8 cellular contexts compared by ENCODE assay signal in genomic region chr12:75334384-75335030, GRCh38. TPM values are rescaled to one million over a fixed set of nuclear protein-coding genes. Genes with fewer than 3 reads are reported as not detected.
DNase-seq lines count a peak whose midpoint lies in the region; ATAC-seq, FAIRE-seq and TF ChIP-seq lines count a peak whose summit lies in the region.

GLIPR1L1 (plus strand) TSS chr12:75334670; CDS start chr12:75334729, 59 bp downstream.

- H3K9ac ChIP-seq in K562 (ENCODE audit: insufficient read depth in 1 of 2, low read depth in 2 of 2, low read length in 2 of 2) = no peak within 1 kb of the TSS

- peak; percentile 47 to 69 for TF ChIP-seq RAD21 in K562 (CRISPR knock-in tag; conservative IDR thresholded peaks at IDR 0.05 in 1 of 2, IDR thresholded peaks at IDR 0.05 in 1 of 2)

- BruUV-seq in K562 (replicated peaks; lab: Mats Ljungman, UMichigan) = no TSS peak

- H3K9me1 ChIP-seq in K562 (ENCODE audit: control insufficient read depth, insufficient read depth, low read length) = no peaks in the 10 kb centered on the region

- 0 out of 2 replicates have a peak within 1 kb of the TSS, but pooled peaks have one; percentile 12 for H2AFZ ChIP-seq in K562 (ENCODE audit: low read depth, low read length)

- TF ChIP-seq POLR2A in K562 (conservative IDR thresholded peaks at IDR 0.05) (no peak), sigmoid colon (IDR thresholded peaks at IDR 0.05) (no peak)

- peak; percentile 77 for ATAC-seq in K562

- H3K4me2 ChIP-seq in K562 (ENCODE audit: insufficient read depth, low read length) = peak within 1 kb of the TSS; percentile 13; the same call in 1 of the 2 replicates

- CTCF ChIA-PET in K562 (lab: Yijun Ruan, JAX; ENCODE audit: low intra/inter-chr PET ratio) = interaction anchor here (0.6 to 0.9 kb wide), 2 partner anchors 13 to 171 kb away, joined by 3 to 5 read pairs; no protein-coding TSS in a partner anchor

- H3K79me2 ChIP-seq in K562 (ENCODE audit: control insufficient read depth, insufficient read depth, low read length) = no peaks in the 10 kb centered on the region

- in situ Hi-C loops in K562 (cut with MboI) = loop anchor here (10.0 to 25.0 kb wide), 2 partner anchors 150 to 703 kb away; partner anchors contain the start of genes GLIPR1 and PHLDA1

- H3K4me1 ChIP-seq in K562 (replicated peaks in 1 of 2; ENCODE audit: control insufficient read depth in 2 of 2, insufficient read depth in 2 of 2, low read length in 2 of 2) = peaks cover 0 to 10% of the 10 kb centered on the region in 2 experiments; a peak in 2 of 5 replicates
- peaks cover 0 to 13% (median 6%) of the 10 kb centered on the region in 4 donors for H3K4me1 ChIP-seq in sigmoid colon

- no peaks in the 10 kb centered on the region for H4K20me1 ChIP-seq in K562 (replicated peaks; ENCODE audit: control insufficient read depth, insufficient read depth, low read length)

- H3K4me3 ChIP-seq in GM12865 (ENCODE audit: low read depth, low read length) = peak within 1 kb of the TSS; percentile 47
- peak within 1 kb of the TSS; percentile 40 for H3K4me3 ChIP-seq in H7 (ENCODE audit: insufficient read depth, low read depth, low read length)
- H3K4me3 ChIP-seq in K562 = no peak within 1 kb of the TSS
- H3K4me3 ChIP-seq in sigmoid colon = peak within 1 kb of the TSS; percentile 5 to 51 (median 40)

- DNase-seq in GM12865 (ENCODE audit: low read depth) (peak; percentile 91), H7 (peak; percentile 75), LoVo (ENCODE audit: low spot score) (peak; percentile 37), T-helper 9 cell (peak; percentile 77), K562 (ENCODE audit: extremely low read depth in 1 of 4, low spot score in 3 of 4) (peak; percentile 26 to 79 (median 32)), iPS DF 19.7 (ENCODE audit: low read depth, low spot score) (peak; percentile 93), sigmoid colon (peak; percentile 93), NCI-H1930 (lab: John Stamatoyannopoulos, UW) (no peak)

- peak; percentile 80 for FAIRE-seq in K562 (lab: Jason Lieb, UNC)

- 30% methylated on average over 16 of the region's 23 CpGs for WGBS in K562 (ENCODE audit: insufficient coverage, low coverage, missing lambda C conversion rate)
- whole genome bisulfite sequencing in sigmoid colon, 2 donors = 5 to 20% methylated on average over 23 of the region's 23 CpGs

- peak; percentile 84 for TF ChIP-seq CTCF in GM12865 (IDR thresholded peaks at IDR 0.05; ENCODE audit: insufficient read depth, low read depth, low read length, missing control alignments)
- TF ChIP-seq CTCF in K562 (IDR thresholded peaks at IDR 0.05 in 2 of 3, conservative IDR thresholded peaks at IDR 0.05 in 1 of 3; ENCODE audit: insufficient read depth in 2 of 3, low read depth in 1 of 3, low read length in 3 of 3) = peak; percentile 72 to 81 (median 76)
- peak; percentile 59 to 95 (median 84) for TF ChIP-seq CTCF in sigmoid colon (IDR thresholded peaks at IDR 0.05)

- intact Hi-C loops in K562 (cut with micrococcal nuclease) (loop anchor here (5.0 kb wide), 1 partner anchor 148 kb away; the partner anchor contains the start of gene GLIPR1), sigmoid colon (cut with DNase I) (loop anchor here (1.0 to 10.0 kb wide), 4 partner anchors 58 to 700 kb away; partner anchors contain the start of genes GLIPR1, GLIPR1L2, KRR1 and PHLDA1)

- H3K27me3 ChIP-seq in H7 (ENCODE audit: control insufficient read depth, insufficient read depth, low read length) (no peaks in the 10 kb centered on the region), K562 (ENCODE audit: control insufficient read depth in 2 of 2, insufficient read depth in 2 of 2, low read length in 2 of 2) (no peaks in the 10 kb centered on the region), sigmoid colon (no peaks in the 10 kb centered on the region)

- H3K9me3 ChIP-seq in K562 (replicated peaks; ENCODE audit: control insufficient read depth, insufficient read depth, low read depth, low read length) (no peaks in the 10 kb centered on the region; the same call in 1 of the 2 replicates), sigmoid colon (no peaks in the 10 kb centered on the region)

- H3K27ac ChIP-seq in K562 (ENCODE audit: extremely low read depth, low read depth, low read length) (no peak within 1 kb of the TSS), sigmoid colon (peak within 1 kb of the TSS in 3 of 4 donors; percentile 5 to 63 (median 32))

- TF ChIP-seq EP300 in K562 (IDR thresholded peaks at IDR 0.05; ENCODE audit: low read length) = no peak
- no peak for TF ChIP-seq EP300 in sigmoid colon (IDR thresholded peaks at IDR 0.05)

- H3K36me3 ChIP-seq in H7 (replicated peaks; ENCODE audit: control insufficient read depth, insufficient read depth, low read length) (no peaks in the 10 kb centered on the region), K562 (ENCODE audit: control insufficient read depth, insufficient read depth, low read length) (no peaks in the 10 kb centered on the region), sigmoid colon (no peaks in the 10 kb centered on the region)

- POLR2A ChIA-PET in K562 (lab: Yijun Ruan, JAX) = no interaction called here

TF ChIP-seq in K562, 482 proteins besides CTCF, POLR2A, EP300 and RAD21 (continues in another document):
- TF ChIP-seq CTBP1 (IDR thresholded peaks at IDR 0.05; ENCODE audit: borderline replicate concordance) (no peak), GATA2 (CRISPR knock-in tag; IDR thresholded peaks at IDR 0.05) (peak; percentile 66), ZFPM2 (CRISPR knock-in tag; IDR thresholded peaks at IDR 0.05) (no peak), EGR1 (conservative IDR thresholded peaks at IDR 0.05) (peak; percentile 49), NFE2L1 (tag; IDR thresholded peaks at IDR 0.05; ENCODE audit: borderline replicate concordance, low read depth) (no peak), TEAD2 (tag; IDR thresholded peaks at IDR 0.05) (peak; percentile 98), RCOR1 (IDR thresholded peaks at IDR 0.05; ENCODE audit: borderline replicate concordance in 1 of 2, low read depth in 2 of 2, low read length in 2 of 2) (0 out of 4 replicates have a peak, but pooled peaks of 1 of the 2 experiments have one; percentile 16), ZNF589 (CRISPR knock-in tag; IDR thresholded peaks at IDR 0.05; ENCODE audit: low read depth) (no peak), CHCHD3 (CRISPR knock-in tag; IDR thresholded peaks at IDR 0.05) (no peak), ZNF408 (CRISPR knock-in tag; IDR thresholded peaks at IDR 0.05; ENCODE audit: low read depth) (no peak), HINFP (tag; conservative IDR thresholded peaks at IDR 0.05; ENCODE audit: low read depth) (no peak), TAF9B (IDR thresholded peaks at IDR 0.05; ENCODE audit: partially characterized antibody) (no peak), PRMT5 (CRISPR knock-in tag; IDR thresholded peaks at IDR 0.05) (no peak), ZBTB34 (CRISPR knock-in tag; IDR thresholded peaks at IDR 0.05) (no peak), ZNF282 (CRISPR knock-in tag; IDR thresholded peaks at IDR 0.05) (no peak)

RNA-seq across cellular contexts. Expression of gene GLIPR1L1, which starts in this region (rescaled TPM):
- 12.8 and 17.6 TPM in 2 replicates for total RNA-seq in H7 (2014; rRNA removed; shearing (Covaris generic))
- total RNA-seq in K562 (2011; cell fraction: chromatin; rRNA removed; ENCODE audit: low replicate concordance) = not detected in 2 replicates
- total RNA-seq in K562 (2011; cell fraction: nucleolus; rRNA removed) = not detected in 2 replicates
- not detected in 2 replicates for total RNA-seq in K562 (2011; cell fraction: nucleoplasm; rRNA removed)
- total RNA-seq in K562 (2014; rRNA removed) = not detected in 2 replicates
- not detected in 2 replicates for total RNA-seq in K562 (2014; rRNA removed; fragmentation: Illumina TruSeq; extraction: Trizol)
- not detected in 2 replicates for total RNA-seq in K562 (2015; rRNA removed; fragmentation: Illumina TruSeq; extraction: Trizol)
- total RNA-seq in K562 (2021) = not detected in 2 replicates
- not detected in 2 replicates for polyA plus RNA-seq in K562 (2011; rRNA removed)
- not detected in 2 replicates for polyA plus RNA-seq in K562 (2011; cell fraction: cytosol; rRNA removed)
- polyA plus RNA-seq in K562 (2011; cell fraction: nucleus; rRNA removed) = not detected in 2 replicates
- not detected in 2 replicates for polyA plus RNA-seq in K562 (2012)
- polyA plus RNA-seq in K562 (2014; fragmentation: Illumina TruSeq; extraction: Trizol) = not detected in 2 replicates
- not detected for polyA plus RNA-seq in K562 (2014; fragmentation: Nextera tagmentation; extraction: Ambion mirVana)
- not detected in 2 replicates for polyA plus RNA-seq in K562 (2014; rRNA removed)
- polyA minus RNA-seq in K562 (2011; rRNA and poly(A)+ RNA removed) = not detected in 2 replicates
- polyA minus RNA-seq in K562 (2011; cell fraction: cytosol; rRNA and poly(A)+ RNA removed) = not detected in 2 replicates
- not detected in 2 replicates for polyA minus RNA-seq in K562 (2011; cell fraction: nucleus; rRNA and poly(A)+ RNA removed)
- total RNA-seq in sigmoid colon = not detected
- polyA plus RNA-seq in sigmoid colon = not detected

Comparison
In these comparisons a context has a peak if more than half of its experiments do, and no peak if none do; other contexts are left out.
1. RNA of gene GLIPR1L1 (total RNA-seq): 12.8 to 17.6 TPM in H7; not detected in K562 and not detected in sigmoid colon; every median in the first group is over 10 times any median in the second.
2. Peak in DNase-seq, ATAC-seq and H3K4me2 ChIP-seq in K562; RNA of the gene not detected or under 1 TPM.
3. Peak in DNase-seq, H3K4me3 ChIP-seq and H3K27ac ChIP-seq in sigmoid colon; RNA of the gene not detected or under 1 TPM.
4. DNase-seq: peak in GM12865 (single experiment), H7 (single experiment), LoVo (single experiment), T-helper 9 cell (single experiment) and iPS DF 19.7 (single experiment); none in NCI-H1930 (0 of 2).
5. Peak in every context shown above with its lines, with median percentiles within 50 percentile points of each other: CTCF ChIP-seq.